ENCODE assay signal across 8 cellular contexts in the genomic region with DNA sequence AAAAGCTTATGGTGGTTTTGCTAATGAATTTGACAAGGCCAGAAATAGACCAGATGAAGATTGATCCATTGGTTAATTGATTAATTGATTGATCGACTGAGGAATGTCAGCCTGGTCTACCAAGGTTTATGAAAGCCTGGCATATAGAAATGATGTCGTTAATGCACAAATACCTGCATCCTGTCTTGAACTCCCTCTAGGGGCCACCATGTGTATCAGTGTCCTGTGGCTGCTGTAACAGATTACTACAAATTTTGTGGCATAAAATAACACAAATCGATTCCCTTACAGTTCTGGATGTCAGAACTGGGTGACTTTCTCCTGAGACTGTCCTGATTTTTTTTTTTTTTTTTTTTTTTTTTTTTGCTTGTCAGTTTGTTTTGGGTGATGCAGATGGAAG.
DNase-seq lines count a peak whose midpoint lies in the region; ATAC-seq, FAIRE-seq and TF ChIP-seq lines count a peak whose summit lies in the region.
"Had no signal": no experiment of that assay in that cellular context is flagged by ENCODE, and none has a peak within 500 bp of the region (broad histone marks: within the 10 kb centered on the region; RNA-seq: fewer than 3 reads in every experiment).

No MANE protein-coding gene starts in this region.

- CTCF ChIA-PET in CD4-positive, alpha-beta memory T cell (lab: Charles Lee; ENCODE audit: partially characterized antibody) = interaction anchor here (0.5 to 2.1 kb wide), 3 partner anchors 8 to 202 kb away, joined by 3 to 5 read pairs (median 4); no protein-coding TSS in a partner anchor

- no peak overlapping the region for H3K4me3 Mint-ChIP-seq in CD4-positive, alpha-beta memory T cell
- H3K4me3 Mint-ChIP-seq: activated naive CD8-positive, alpha-beta T cell treated with anti-CD3 and anti-CD28 coated beads for 36 hours had no signal

- no peaks in the 10 kb centered on the region for H3K36me3 Mint-ChIP-seq in CD4-positive, alpha-beta memory T cell

- H3K4me3 ChIP-seq in CD4-positive, alpha-beta memory T cell (ENCODE audit: low read length in 2 of 2) = no peak overlapping the region
- no peak overlapping the region for H3K4me3 ChIP-seq in keratinocyte (ENCODE audit: control insufficient read depth in 2 of 3, extremely low read depth in 1 of 3, insufficient read depth in 2 of 3, low read depth in 1 of 3, low read length in 3 of 3)

- H3K9me3 Mint-ChIP-seq in CD4-positive, alpha-beta memory T cell = no peaks in the 10 kb centered on the region

- H4K20me1 ChIP-seq in keratinocyte (ENCODE audit: control insufficient read depth, extremely low read depth, insufficient read depth, low read length) = no peaks in the 10 kb centered on the region

- H3K4me1 Mint-ChIP-seq in CD4-positive, alpha-beta memory T cell = peaks cover 22 to 25% (median 23%) of the 10 kb centered on the region in 4 donors

- no peak overlapping the region for H3K4me2 ChIP-seq in keratinocyte (ENCODE audit: control insufficient read depth, extremely low read depth, insufficient read depth, low read depth, low read length)

- H2AFZ ChIP-seq in keratinocyte (ENCODE audit: control insufficient read depth, low read length) = no peak overlapping the region

- FAIRE-seq in keratinocyte (lab: Jason Lieb, UNC) = peak; percentile 59

- peaks cover 19% of the 10 kb centered on the region for H3K4me1 ChIP-seq in CD4-positive, alpha-beta memory T cell (ENCODE audit: insufficient read depth, low read length)
- H3K4me1 ChIP-seq in keratinocyte (ENCODE audit: control insufficient read depth, extremely low read depth, insufficient read depth, low read length) = peaks cover 17% of the 10 kb centered on the region

- ATAC-seq in GM18502 (IDR thresholded peaks at IDR 0.05; ENCODE audit: poor library complexity, unreplicated experiment) (peak; percentile 48), GM21723 (IDR thresholded peaks at IDR 0.05; ENCODE audit: unreplicated experiment) (no peak)

- intact Hi-C loops in CD4-positive, alpha-beta memory T cell (cut with micrococcal nuclease) = loop anchor here (1.0 to 2.0 kb wide), 2 partner anchors 277 to 555 kb away; no protein-coding TSS in a partner anchor

- peak; percentile 59 to 65 (median 64) for TF ChIP-seq CTCF in keratinocyte (optimal IDR thresholded peaks at IDR 0.05 in 1 of 3, IDR thresholded peaks at IDR 0.05 in 1 of 3, conservative IDR thresholded peaks at IDR 0.05 in 1 of 3; ENCODE audit: extremely low read depth in 1 of 3, insufficient read depth in 2 of 3, low read length in 3 of 3)

- no peaks in the 10 kb centered on the region for H3K79me2 ChIP-seq in keratinocyte (ENCODE audit: control insufficient read depth, insufficient read depth, low read length)

- H3K9me3 ChIP-seq in CD4-positive, alpha-beta memory T cell (ENCODE audit: control insufficient read depth in 1 of 2, low read length in 2 of 2) = no peaks in the 10 kb centered on the region
- H3K9me3 ChIP-seq in keratinocyte (ENCODE audit: control insufficient read depth, low read depth, low read length) = no peaks in the 10 kb centered on the region

- POLR2A ChIA-PET in CD4-positive, alpha-beta memory T cell (lab: Charles Lee; ENCODE audit: partially characterized antibody) = interaction anchor here (0.6 kb wide), 1 partner anchor 117 kb away, joined by 3 read pairs; no protein-coding TSS in a partner anchor

- H3K27ac ChIP-seq in CD4-positive, alpha-beta memory T cell (ENCODE audit: low read depth, low read length) = no peak overlapping the region
- H3K27ac ChIP-seq in keratinocyte (ENCODE audit: control insufficient read depth, insufficient read depth, low read length) = no peak overlapping the region

- no peaks in the 10 kb centered on the region for H3K27me3 ChIP-seq in CD4-positive, alpha-beta memory T cell (ENCODE audit: insufficient read depth, low read length)
- H3K27me3 ChIP-seq in keratinocyte (ENCODE audit: control insufficient read depth, extremely low read depth, insufficient read depth, low read length) = no peaks in the 10 kb centered on the region

- H3K9me1 ChIP-seq in keratinocyte (ENCODE audit: control insufficient read depth, extremely low read depth, insufficient read depth, low read length) = no peaks in the 10 kb centered on the region

- H3K27ac Mint-ChIP-seq in CD4-positive, alpha-beta memory T cell = no peak overlapping the region
- H3K27ac Mint-ChIP-seq: activated naive CD8-positive, alpha-beta T cell treated with anti-CD3 and anti-CD28 coated beads for 36 hours had no signal

- no peaks in the 10 kb centered on the region for H3K27me3 Mint-ChIP-seq in CD4-positive, alpha-beta memory T cell
- H3K27me3 Mint-ChIP-seq: activated naive CD8-positive, alpha-beta T cell treated with anti-CD3 and anti-CD28 coated beads for 36 hours had no signal

- H3K36me3 ChIP-seq in CD4-positive, alpha-beta memory T cell (ENCODE audit: insufficient read depth, low read length) = no peaks in the 10 kb centered on the region
- H3K36me3 ChIP-seq in keratinocyte (ENCODE audit: control insufficient read depth in 2 of 2, extremely low read depth in 1 of 2, insufficient read depth in 2 of 2, low read length in 2 of 2) = no peaks in the 10 kb centered on the region

- dilution Hi-C loops in keratinocyte (cut with MboI; ENCODE audit: extremely low pct_ligation_motif_present, low sequenced_read_pairs) = no loop called here

- DNase-seq in CD4-positive, alpha-beta memory T cell = peak in 4 of 5 donors; percentile 14 to 38 (median 23)
- DNase-seq in RPMI8226 (peak; percentile 55), keratinocyte (ENCODE audit: low read depth, low spot score) (no peak), H4 (ENCODE audit: low spot score) (no peak)
- DNase-seq in NK-92 treated with Interleukin-12 subunit alpha and Interleukin-12 subunit beta, amount 100 ng/mL, for 24 hours (lab: John Stamatoyannopoulos, UW) = no peak
- DNase-seq: activated naive CD8-positive, alpha-beta T cell treated with anti-CD3 and anti-CD28 coated beads for 36 hours had no signal

- H3K9ac ChIP-seq in keratinocyte (ENCODE audit: control insufficient read depth, extremely low read depth, insufficient read depth, low read length) = no peak overlapping the region

Comparison
In these comparisons a context has a peak if more than half of its experiments do, and no peak if none do; other contexts are left out.
1. DNase-seq: peak in CD4-positive, alpha-beta memory T cell (4 of 5) and RPMI8226 (single experiment); none in keratinocyte (single experiment), H4 (single experiment) and NK-92 treated with Interleukin-12 subunit alpha and Interleukin-12 subunit beta, amount 100 ng/mL, for 24 hours (single experiment).